ENCODE assay signal across 1 cellular context in genomic region chr6:33391278-33392167, GRCh38.
TF ChIP-seq lines count a peak whose summit lies in the region.

Gene KIFC1, plus strand, starts transcription at chr6:33391823. Its CDS starts 163 bp downstream, at chr6:33391986.

TF ChIP-seq in HEK293, 187 proteins besides CTCF, POLR2A, EP300 and RAD21 (continued from another document):
- TF ChIP-seq ZNF394 (tag by site-specific recombination; IDR thresholded peaks at IDR 0.05; ENCODE audit: borderline replicate concordance) (peak; percentile 47; the same call in 1 of the 2 replicates), ZNF350 (tag by site-specific recombination; IDR thresholded peaks at IDR 0.05) (no peak), ZNF391 (tag by site-specific recombination; IDR thresholded peaks at IDR 0.05; ENCODE audit: borderline replicate concordance, low read depth) (peak; percentile 67; the same call in 1 of the 2 replicates), ZNF558 (tag by site-specific recombination; IDR thresholded peaks at IDR 0.05) (no peak), ZNF548 (tag by site-specific recombination; IDR thresholded peaks at IDR 0.05) (no peak), ZNF621 (tag by site-specific recombination; IDR thresholded peaks at IDR 0.05) (no peak), FEZF1 (tag by site-specific recombination; IDR thresholded peaks at IDR 0.05) (peak; percentile 38), ZNF830 (tag by site-specific recombination; IDR thresholded peaks at IDR 0.05; ENCODE audit: low read depth) (no peak), ZNF654 (tag by site-specific recombination; IDR thresholded peaks at IDR 0.05; ENCODE audit: low read depth) (peak; percentile 32), ZNF16 (tag by site-specific recombination; IDR thresholded peaks at IDR 0.05; ENCODE audit: low read depth) (no peak)
- TF ChIP-seq, protein P1, sequence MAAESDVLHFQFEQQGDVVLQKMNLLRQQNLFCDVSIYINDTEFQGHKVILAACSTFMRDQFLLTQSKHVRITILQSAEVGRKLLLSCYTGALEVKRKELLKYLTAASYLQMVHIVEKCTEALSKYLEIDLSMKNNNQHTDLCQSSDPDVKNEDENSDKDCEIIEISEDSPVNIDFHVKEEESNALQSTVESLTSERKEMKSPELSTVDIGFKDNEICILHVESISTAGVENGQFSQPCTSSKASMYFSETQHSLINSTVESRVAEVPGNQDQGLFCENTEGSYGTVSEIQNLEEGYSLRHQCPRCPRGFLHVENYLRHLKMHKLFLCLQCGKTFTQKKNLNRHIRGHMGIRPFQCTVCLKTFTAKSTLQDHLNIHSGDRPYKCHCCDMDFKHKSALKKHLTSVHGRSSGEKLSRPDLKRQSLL (tag by site-specific recombination; IDR thresholded peaks at IDR 0.05) = peak; percentile 99
